Comparison of ENCODE assay signal across 16 cellular contexts in the genomic region with DNA sequence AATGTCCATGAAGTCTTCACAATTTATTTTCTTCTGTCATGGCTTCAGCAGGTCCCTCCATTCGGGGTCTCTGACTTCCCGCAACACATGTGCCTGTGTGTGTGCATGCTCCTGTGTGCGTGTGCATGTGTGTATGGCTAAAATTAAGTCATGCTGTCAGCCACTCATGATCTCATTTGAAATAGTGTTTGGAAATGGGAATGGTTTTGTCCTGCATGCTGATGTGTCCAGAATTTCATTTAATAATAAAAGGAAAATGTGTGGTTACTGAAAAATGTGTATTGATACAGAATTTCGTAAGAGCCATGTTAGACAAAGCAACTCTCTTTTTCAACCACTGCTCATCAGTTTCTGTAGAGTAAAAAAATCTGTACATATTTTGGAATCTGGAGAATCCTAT.
DNase-seq lines count a peak whose midpoint lies in the region; ATAC-seq and TF ChIP-seq lines count a peak whose summit lies in the region.
"Had no signal": no experiment of that assay in that cellular context is flagged by ENCODE, and none has a peak within 500 bp of the region (broad histone marks: within the 10 kb centered on the region; RNA-seq: fewer than 3 reads in every experiment).

No MANE protein-coding gene starts in this region.

- peaks cover 49% of the 10 kb centered on the region for H3K9me3 Mint-ChIP-seq in endodermal cell
- H3K9me3 Mint-ChIP-seq in activated naive CD4-positive, alpha-beta T cell treated with anti-CD3 and anti-CD28 coated beads for 36 hours = peaks cover 18% of the 10 kb centered on the region

- H3K36me3 Mint-ChIP-seq in endodermal cell (ENCODE audit: low read depth) = peaks cover 35% of the 10 kb centered on the region
- peaks cover 16% of the 10 kb centered on the region for H3K36me3 Mint-ChIP-seq in activated naive CD4-positive, alpha-beta T cell treated with anti-CD3 and anti-CD28 coated beads for 36 hours (ENCODE audit: low read depth)

- no peaks in the 10 kb centered on the region for H3K36me3 ChIP-seq in endodermal cell (ENCODE audit: control insufficient read depth, insufficient read depth, low read length)
- H3K36me3 ChIP-seq: BLaER1, HAP-1 had no signal

- no peak overlapping the region for H3K27ac ChIP-seq in endodermal cell (ENCODE audit: low read depth, low read length)
- H3K27ac ChIP-seq: BLaER1 had no signal

- H3K4me1 ChIP-seq in endodermal cell (ENCODE audit: control insufficient read depth, insufficient read depth, low read length) = no peaks in the 10 kb centered on the region
- H3K4me1 ChIP-seq: BLaER1, HAP-1 had no signal

- H3K9me3 ChIP-seq in endodermal cell (ENCODE audit: control insufficient read depth, low read length) = peaks cover 49% of the 10 kb centered on the region
- H3K9me3 ChIP-seq: HAP-1 had no signal

- H3K4me3 Mint-ChIP-seq in endodermal cell = no peak overlapping the region
- H3K4me3 Mint-ChIP-seq in activated naive CD4-positive, alpha-beta T cell treated with anti-CD3 and anti-CD28 coated beads for 36 hours = no peak overlapping the region
- H3K4me3 Mint-ChIP-seq: CD14-positive monocyte; CD4-positive, alpha-beta memory T cell had no signal

- intact Hi-C loops in activated naive CD4-positive, alpha-beta T cell treated with anti-CD3 and anti-CD28 coated beads for 36 hours (cut with micrococcal nuclease) = no loop called here

- 83 to 94% methylated on average over 1 to 4 of the region's 4 CpGs for WGBS in endodermal cell (ENCODE audit: insufficient coverage in 1 of 2, insufficient read length in 1 of 2), 2 experiments

- H3K27ac Mint-ChIP-seq in endodermal cell = no peak overlapping the region
- H3K27ac Mint-ChIP-seq in activated naive CD4-positive, alpha-beta T cell treated with anti-CD3 and anti-CD28 coated beads for 36 hours = no peak overlapping the region
- H3K27ac Mint-ChIP-seq: CD14-positive monocyte had no signal

- DNase-seq in GM03348 (ENCODE audit: low spot score) = peak; percentile 39
- no peak for DNase-seq in endodermal cell
- DNase-seq in fibroblast of pulmonary artery (ENCODE audit: low read depth) = peak; percentile 7
- DNase-seq in activated naive CD4-positive, alpha-beta T cell treated with anti-CD3 and anti-CD28 coated beads for 36 hours = no peak
- no peak for DNase-seq in cerebellar nuclear complex (lab: John Stamatoyannopoulos, UW)
- DNase-seq: CD4-positive, alpha-beta memory T cell; DMS153; DMS79; GDM1; IMR-90 had no signal

- H3K9ac ChIP-seq in endodermal cell (ENCODE audit: extremely low read depth, low read length, poor library complexity, severe bottlenecking) = no peak overlapping the region
- H3K9ac ChIP-seq: BLaER1 had no signal

- H3K27me3 ChIP-seq in endodermal cell (ENCODE audit: control insufficient read depth, insufficient read depth, low read length, poor library complexity, severe bottlenecking) = no peaks in the 10 kb centered on the region
- H3K27me3 ChIP-seq: BLaER1 had no signal

- ATAC-seq in HG03432 (IDR thresholded peaks at IDR 0.05; ENCODE audit: unreplicated experiment) = no peak
- ATAC-seq: GM12878, K562 had no signal

- no peaks in the 10 kb centered on the region for H3K4me1 Mint-ChIP-seq in endodermal cell
- H3K4me1 Mint-ChIP-seq in activated naive CD4-positive, alpha-beta T cell treated with anti-CD3 and anti-CD28 coated beads for 36 hours (ENCODE audit: low read depth) = peaks cover 22% of the 10 kb centered on the region
- H3K4me1 Mint-ChIP-seq: CD14-positive monocyte had no signal

- TF ChIP-seq CTCF in endodermal cell (conservative IDR thresholded peaks at IDR 0.05) (no peak), fibroblast of pulmonary artery (IDR thresholded peaks at IDR 0.05; ENCODE audit: low read length, missing control alignments) (no peak)

- H3K4me3 ChIP-seq in endodermal cell (ENCODE audit: low read length) (peak overlapping the region; percentile 47), fibroblast of pulmonary artery (replicated peaks; ENCODE audit: low read depth, low read length) (no peak overlapping the region)
- H3K4me3 ChIP-seq: BLaER1, GM12878, HAP-1, K562 had no signal

- CTCF ChIA-PET in activated naive CD4-positive, alpha-beta T cell treated with anti-CD3 and anti-CD28 coated beads for 36 hours (lab: Charles Lee) = no interaction called here

- no peaks in the 10 kb centered on the region for H3K27me3 Mint-ChIP-seq in endodermal cell (ENCODE audit: insufficient read depth)
- no peaks in the 10 kb centered on the region for H3K27me3 Mint-ChIP-seq in activated naive CD4-positive, alpha-beta T cell treated with anti-CD3 and anti-CD28 coated beads for 36 hours (ENCODE audit: low read depth)
- H3K27me3 Mint-ChIP-seq: CD4-positive, alpha-beta memory T cell had no signal

Comparison
In these comparisons a context has a peak if more than half of its experiments do, and no peak if none do; other contexts are left out.
1. DNase-seq: peak in GM03348 (single experiment) and fibroblast of pulmonary artery (single experiment); none in endodermal cell (single experiment), activated naive CD4-positive, alpha-beta T cell treated with anti-CD3 and anti-CD28 coated beads for 36 hours (single experiment) and cerebellar nuclear complex (0 of 2).